9 cellular contexts compared by ENCODE assay signal in genomic region chr9:121282309-121283071, GRCh38. TPM values are rescaled to one million over a fixed set of nuclear protein-coding genes. Genes with fewer than 3 reads are reported as not detected.
A peak's percentile ranks its signal among the peaks of the same experiment; 100 is the strongest.
DNase-seq lines count a peak whose midpoint lies in the region; ATAC-seq and TF ChIP-seq lines count a peak whose summit lies in the region.
"Had no signal": no experiment of that assay in that cellular context is flagged by ENCODE, and none has a peak within 500 bp of the region (broad histone marks: within the 10 kb centered on the region; RNA-seq: fewer than 3 reads in every experiment).

No MANE protein-coding gene starts in this region.

- peaks cover 22% of the 10 kb centered on the region for H3K4me1 Mint-ChIP-seq in activated T-helper 2 cell treated with anti-CD3 and anti-CD28 coated beads, Interferon-gamma antibody, Interleukin-2, Interleukin-4, amounts not matched to agents 10 μg/mL and 5 μg/mL and 100 μg/mL, durations not matched to agents 14 hours and 24 hours and 36 hours (ENCODE audit: low read depth)
- H3K4me1 Mint-ChIP-seq in endothelial cell (ENCODE audit: unreplicated experiment): peaks cover 48% of the 10 kb centered on the region

- H3K9me3 Mint-ChIP-seq in activated T-helper 2 cell treated with anti-CD3 and anti-CD28 coated beads, Interferon-gamma antibody, Interleukin-2, Interleukin-4, amounts not matched to agents 10 μg/mL and 5 μg/mL and 100 μg/mL, durations not matched to agents 14 hours and 24 hours and 36 hours: no peaks in the 10 kb centered on the region
- H3K9me3 Mint-ChIP-seq in endothelial cell (ENCODE audit: unreplicated experiment): no peaks in the 10 kb centered on the region

- DNase-seq in GM03348 (ENCODE audit: low spot score) (peak; percentile 83), UCSD-AML1 (lab: John Stamatoyannopoulos, UW; ENCODE audit: unreplicated experiment) (peak; percentile 44), hepatic stellate cell (ENCODE audit: low spot score) (peak; percentile 39), smooth muscle cell (lab: John Stamatoyannopoulos, UW; ENCODE audit: unreplicated experiment) (no peak), endothelial cell (ENCODE audit: low spot score) (no peak)
- DNase-seq in activated T-helper 2 cell treated with anti-CD3 and anti-CD28 coated beads, Interferon-gamma antibody, Interleukin-2, Interleukin-4, amounts not matched to agents 10 μg/mL and 5 μg/mL and 100 μg/mL, durations not matched to agents 14 hours and 24 hours and 36 hours (ENCODE audit: low spot score): no peak
- DNase-seq: activated T-cell treated with anti-CD3 and anti-CD28 coated beads for 4 hours had no signal

- H3F3A ChIP-seq in smooth muscle cell (ENCODE audit: low read depth): peaks cover 72% of the 10 kb centered on the region

- ATAC-seq in HG03521 (IDR thresholded peaks at IDR 0.05; ENCODE audit: unreplicated experiment): no peak
- no peak for ATAC-seq in HG03280 (IDR thresholded peaks at IDR 0.05; ENCODE audit: unreplicated experiment)

- no peak overlapping the region for H3K4me3 Mint-ChIP-seq in activated T-helper 2 cell treated with anti-CD3 and anti-CD28 coated beads, Interferon-gamma antibody, Interleukin-2, Interleukin-4, amounts not matched to agents 10 μg/mL and 5 μg/mL and 100 μg/mL, durations not matched to agents 14 hours and 24 hours and 36 hours (ENCODE audit: low read depth)
- no peak overlapping the region for H3K4me3 Mint-ChIP-seq in endothelial cell (ENCODE audit: unreplicated experiment)

- no peaks in the 10 kb centered on the region for H3K36me3 Mint-ChIP-seq in activated T-helper 2 cell treated with anti-CD3 and anti-CD28 coated beads, Interferon-gamma antibody, Interleukin-2, Interleukin-4, amounts not matched to agents 10 μg/mL and 5 μg/mL and 100 μg/mL, durations not matched to agents 14 hours and 24 hours and 36 hours (ENCODE audit: low read depth)
- peaks cover 19% of the 10 kb centered on the region for H3K36me3 Mint-ChIP-seq in endothelial cell (ENCODE audit: low read depth, unreplicated experiment)

- no peaks in the 10 kb centered on the region for H3K36me3 ChIP-seq in smooth muscle cell (ENCODE audit: low read depth)

- WGBS in smooth muscle cell (ENCODE audit: low lambda C conversion rate): 17% methylated on average over 13 of the region's 13 CpGs

- H3K4me3 ChIP-seq in smooth muscle cell: no peak overlapping the region

- peak overlapping the region; percentile 63 for H3K4me2 ChIP-seq in smooth muscle cell

- peaks cover 55% of the 10 kb centered on the region for H3K4me1 ChIP-seq in smooth muscle cell (ENCODE audit: low read depth)

- H3K9ac ChIP-seq in smooth muscle cell (ENCODE audit: low read depth): peak overlapping the region; percentile 67

- TF ChIP-seq CTCF in smooth muscle cell (IDR thresholded peaks at IDR 0.05; ENCODE audit: borderline replicate concordance, insufficient read depth, poor library complexity, severe bottlenecking) (no peak), endothelial cell (IDR thresholded peaks at IDR 0.05; ENCODE audit: unreplicated experiment) (no peak)

- H3K27ac ChIP-seq in smooth muscle cell (ENCODE audit: low read depth): peak overlapping the region; percentile 99

- H3K27me3 Mint-ChIP-seq in activated T-helper 2 cell treated with anti-CD3 and anti-CD28 coated beads, Interferon-gamma antibody, Interleukin-2, Interleukin-4, amounts not matched to agents 10 μg/mL and 5 μg/mL and 100 μg/mL, durations not matched to agents 14 hours and 24 hours and 36 hours (ENCODE audit: low read depth): peaks cover 1% of the 10 kb centered on the region
- H3K27me3 Mint-ChIP-seq in endothelial cell (ENCODE audit: unreplicated experiment): peaks cover 17% of the 10 kb centered on the region

- H4K20me1 ChIP-seq in smooth muscle cell (ENCODE audit: low read depth): peaks cover 4% of the 10 kb centered on the region

- no peak overlapping the region for H2AFZ ChIP-seq in smooth muscle cell (ENCODE audit: low read depth)

- no peaks in the 10 kb centered on the region for H3K9me3 ChIP-seq in smooth muscle cell (replicated peaks; ENCODE audit: low read depth)

- H3K79me2 ChIP-seq in smooth muscle cell (ENCODE audit: low read depth): peaks cover 34% of the 10 kb centered on the region

- intact Hi-C loops in activated T-helper 2 cell treated with anti-CD3 and anti-CD28 coated beads, Interferon-gamma antibody, Interleukin-2, Interleukin-4, amounts not matched to agents 10 μg/mL and 5 μg/mL and 100 μg/mL, durations not matched to agents 14 hours and 24 hours and 36 hours (cut with micrococcal nuclease): no loop called here

- H3K27ac Mint-ChIP-seq in activated T-helper 2 cell treated with anti-CD3 and anti-CD28 coated beads, Interferon-gamma antibody, Interleukin-2, Interleukin-4, amounts not matched to agents 10 μg/mL and 5 μg/mL and 100 μg/mL, durations not matched to agents 14 hours and 24 hours and 36 hours: no peak overlapping the region
- no peak overlapping the region for H3K27ac Mint-ChIP-seq in endothelial cell (ENCODE audit: unreplicated experiment)

- no peaks in the 10 kb centered on the region for H3K27me3 ChIP-seq in smooth muscle cell (ENCODE audit: low read depth)

RNA-seq across cellular contexts. Expression of gene GSN, which starts 14.5 kb away (rescaled TPM):
- 337 and 430 TPM in 2 replicates for total RNA-seq in smooth muscle cell
- 529 and 685 TPM in 2 replicates for polyA plus RNA-seq in smooth muscle cell
- total RNA-seq in activated T-helper 2 cell treated with anti-CD3 and anti-CD28 coated beads, Interferon-gamma antibody, Interleukin-2, Interleukin-4, amounts not matched to agents 10 μg/mL and 5 μg/mL and 100 μg/mL, durations not matched to agents 14 hours and 24 hours and 36 hours: 1.1 and 1.9 TPM in 2 replicates
- total RNA-seq in endothelial cell (ENCODE audit: unreplicated experiment): 205 TPM

Comparison
In these comparisons a context has a peak if more than half of its experiments do, and no peak if none do; other contexts are left out.
1. DNase-seq: peak in GM03348 (single experiment), UCSD-AML1 (single experiment) and hepatic stellate cell (single experiment); none in smooth muscle cell (single experiment), activated T-helper 2 cell treated with anti-CD3 and anti-CD28 coated beads, Interferon-gamma antibody, Interleukin-2, Interleukin-4, amounts not matched to agents 10 μg/mL and 5 μg/mL and 100 μg/mL, durations not matched to agents 14 hours and 24 hours and 36 hours (single experiment) and endothelial cell (single experiment).
2. RNA of gene GSN, which starts 14.5 kb away (total RNA-seq): 337 to 430 TPM in smooth muscle cell and 205 TPM in endothelial cell (single experiment); 1.1 to 1.9 TPM in activated T-helper 2 cell treated with anti-CD3 and anti-CD28 coated beads, Interferon-gamma antibody, Interleukin-2, Interleukin-4, amounts not matched to agents 10 μg/mL and 5 μg/mL and 100 μg/mL, durations not matched to agents 14 hours and 24 hours and 36 hours; every median in the first group is over 10 times any median in the second.